In genomic region chr14:24145219-24145618, GRCh38 we compare ENCODE assay signal across 11 cellular contexts. TPM values are rescaled to one million over a fixed set of nuclear protein-coding genes. Genes with fewer than 3 reads are reported as not detected.
DNase-seq lines count a peak whose midpoint lies in the region; ATAC-seq, FAIRE-seq and TF ChIP-seq lines count a peak whose summit lies in the region.
"Had no signal": no experiment of that assay in that cellular context is flagged by ENCODE, and none has a peak within 500 bp of the region (broad histone marks: within the 10 kb centered on the region; RNA-seq: fewer than 3 reads in every experiment).

No MANE protein-coding gene starts in this region.

- H3K9me3 Mint-ChIP-seq in activated T-cell treated with anti-CD3 and anti-CD28 coated beads, Interleukin-2, amount 50 U/mL, for 24 hours, result no peaks in the 10 kb centered on the region
- no peaks in the 10 kb centered on the region for H3K9me3 Mint-ChIP-seq in activated T-helper 17 cell treated with anti-CD3 and anti-CD28 coated beads, Interleukin-2, amount 50 U/mL, for 72 hours

- H3K36me3 Mint-ChIP-seq in activated T-cell treated with anti-CD3 and anti-CD28 coated beads, Interleukin-2, amount 50 U/mL, for 24 hours (ENCODE audit: low read depth), result peaks cover 90% of the 10 kb centered on the region
- peaks cover 85% of the 10 kb centered on the region for H3K36me3 Mint-ChIP-seq in activated T-helper 17 cell treated with anti-CD3 and anti-CD28 coated beads, Interleukin-2, amount 50 U/mL, for 72 hours (ENCODE audit: low read depth)

- no peak for TF ChIP-seq CTCF in kidney (IDR thresholded peaks at IDR 0.05; ENCODE audit: borderline replicate concordance, extremely low read depth, insufficient read depth)
- no peak for TF ChIP-seq CTCF in tibial artery (IDR thresholded peaks at IDR 0.05)

- H3K4me1 ChIP-seq in kidney (ENCODE audit: control insufficient read depth in 1 of 2, insufficient read depth in 1 of 2, low read depth in 1 of 2, low read length in 2 of 2), result peaks cover 11 to 32% of the 10 kb centered on the region in 2 donors
- peaks cover 18 to 45% (median 31%) of the 10 kb centered on the region in 4 donors for H3K4me1 ChIP-seq in tibial artery

- peak overlapping the region; percentile 98 for H3K27ac Mint-ChIP-seq in activated T-cell treated with anti-CD3 and anti-CD28 coated beads, Interleukin-2, amount 50 U/mL, for 24 hours
- H3K27ac Mint-ChIP-seq in activated T-helper 17 cell treated with anti-CD3 and anti-CD28 coated beads, Interleukin-2, amount 50 U/mL, for 72 hours, result peak overlapping the region; percentile 85

- no peak for ATAC-seq in activated T-helper 17 cell treated with anti-CD3 and anti-CD28 coated beads, Interleukin-2, amount 50 U/mL, for 72 hours (replicated peaks)
- no peak for ATAC-seq in HG02852 (IDR thresholded peaks at IDR 0.05; ENCODE audit: unreplicated experiment)

- intact Hi-C loops in kidney (cut with DNase I) (no loop called here), tibial artery (cut with DNase I; ENCODE audit: low total_unique reads) (loop anchor here (5.0 kb wide), 1 partner anchor 42 kb away; the partner anchor contains the start of gene IPO4)

- FAIRE-seq in kidney (lab: Jason Lieb, UNC), result no peak

- peaks cover 10 to 11% of the 10 kb centered on the region in 2 donors for H3K36me3 ChIP-seq in kidney (ENCODE audit: control insufficient read depth in 1 of 2, insufficient read depth in 2 of 2, low read length in 2 of 2)
- peaks cover 11 to 17% (median 16%) of the 10 kb centered on the region in 3 donors for H3K36me3 ChIP-seq in tibial artery

- no peaks in the 10 kb centered on the region for H3K9me3 ChIP-seq in kidney (ENCODE audit: control insufficient read depth in 1 of 2, low read length in 2 of 2)
- no peaks in the 10 kb centered on the region for H3K9me3 ChIP-seq in tibial artery
- H3K9me3 ChIP-seq: suprapubic skin had no signal

- no peak overlapping the region for H3K9ac ChIP-seq in kidney (ENCODE audit: low read length in 2 of 2)

- DNase-seq in activated T-cell treated with anti-CD3 and anti-CD28 coated beads, Interleukin-2, amount 50 U/mL, for 24 hours, result no peak
- DNase-seq in activated T-cell treated with anti-CD3 and anti-CD28 coated beads for 4 hours (no peak), kidney (peak; percentile 18), tibial artery (no peak), islet precursor cell (no peak), NCI-H2196 (lab: John Stamatoyannopoulos, UW; ENCODE audit: unreplicated experiment) (no peak)
- DNase-seq: cortex of kidney, occipital lobe had no signal

- no peaks in the 10 kb centered on the region for H3K27me3 Mint-ChIP-seq in activated T-cell treated with anti-CD3 and anti-CD28 coated beads, Interleukin-2, amount 50 U/mL, for 24 hours
- H3K27me3 Mint-ChIP-seq in activated T-helper 17 cell treated with anti-CD3 and anti-CD28 coated beads, Interleukin-2, amount 50 U/mL, for 72 hours, result no peaks in the 10 kb centered on the region

- peaks cover 63% of the 10 kb centered on the region for H3K4me1 Mint-ChIP-seq in activated T-cell treated with anti-CD3 and anti-CD28 coated beads, Interleukin-2, amount 50 U/mL, for 24 hours (ENCODE audit: low read depth)
- peaks cover 46% of the 10 kb centered on the region for H3K4me1 Mint-ChIP-seq in activated T-helper 17 cell treated with anti-CD3 and anti-CD28 coated beads, Interleukin-2, amount 50 U/mL, for 72 hours

- H3K27me3 ChIP-seq in tibial artery, result no peaks in the 10 kb centered on the region
- H3K27me3 ChIP-seq: suprapubic skin had no signal

- H3K27ac ChIP-seq in kidney (ENCODE audit: low read depth in 2 of 2, low read length in 2 of 2) (no peak overlapping the region), tibial artery (peak overlapping the region; percentile 86 to 87)

- peak overlapping the region in 1 of 2 donors; percentile 94 for H3K4me3 ChIP-seq in kidney (ENCODE audit: low read length in 2 of 2)
- H3K4me3 ChIP-seq in tibial artery, result no peak overlapping the region

- H3K4me3 Mint-ChIP-seq in activated T-cell treated with anti-CD3 and anti-CD28 coated beads, Interleukin-2, amount 50 U/mL, for 24 hours, result peak overlapping the region; percentile 90
- H3K4me3 Mint-ChIP-seq in activated T-helper 17 cell treated with anti-CD3 and anti-CD28 coated beads, Interleukin-2, amount 50 U/mL, for 72 hours, result peak overlapping the region; percentile 91

RNA-seq across cellular contexts. Expression of gene PSME2, which starts 1.2 kb away (rescaled TPM):
- 100 to 1,000 TPM; 339 to 489 TPM for total RNA-seq in activated T-helper 17 cell treated with anti-CD3 and anti-CD28 coated beads, Interleukin-2, amount 50 U/mL, for 72 hours
- 148 TPM for total RNA-seq in kidney
- polyA plus RNA-seq in kidney (ENCODE audit: insufficient read depth, low read depth, low replicate concordance), result 289 TPM

RNA-seq across cellular contexts. Expression of gene RNF31, which starts 2.1 kb away (rescaled TPM):
- total RNA-seq in activated T-helper 17 cell treated with anti-CD3 and anti-CD28 coated beads, Interleukin-2, amount 50 U/mL, for 72 hours, result 10 to 100 TPM; 56.6 to 86.7 TPM
- 69.0 TPM for total RNA-seq in kidney
- 64.0 TPM for polyA plus RNA-seq in kidney (ENCODE audit: insufficient read depth, low read depth, low replicate concordance)

RNA-seq across cellular contexts. Expression of gene EMC9, which starts 3.8 kb away (rescaled TPM):
- 10 to 100 TPM; 31.0 to 43.8 TPM for total RNA-seq in activated T-helper 17 cell treated with anti-CD3 and anti-CD28 coated beads, Interleukin-2, amount 50 U/mL, for 72 hours
- total RNA-seq in kidney, result 22.1 TPM
- polyA plus RNA-seq in kidney (ENCODE audit: insufficient read depth, low read depth, low replicate concordance), result 62.5 TPM

RNA-seq across cellular contexts. Expression of gene PSME1, which starts 9.2 kb away (rescaled TPM):
- total RNA-seq in activated T-helper 17 cell treated with anti-CD3 and anti-CD28 coated beads, Interleukin-2, amount 50 U/mL, for 72 hours, result 100 to 1,000 TPM; 361 to 375 TPM
- 244 TPM for total RNA-seq in kidney
- polyA plus RNA-seq in kidney (ENCODE audit: insufficient read depth, low read depth, low replicate concordance), result 333 TPM

RNA-seq across cellular contexts. Expression of gene FITM1, which starts 14.8 kb away (rescaled TPM):
- under 1 TPM in 1 of 2 donors, not detected in 1; 0.58 TPM for total RNA-seq in activated T-helper 17 cell treated with anti-CD3 and anti-CD28 coated beads, Interleukin-2, amount 50 U/mL, for 72 hours
- total RNA-seq in kidney, result 1.3 TPM
- polyA plus RNA-seq in kidney (ENCODE audit: insufficient read depth, low read depth, low replicate concordance), result 1.2 TPM
- total RNA-seq: occipital lobe had no signal

Comparison
In these comparisons a context has a peak if more than half of its experiments do, and no peak if none do; other contexts are left out.
1. H3K27ac ChIP-seq: peak in tibial artery (2 of 2); none in kidney (0 of 2).